In the genomic region with DNA sequence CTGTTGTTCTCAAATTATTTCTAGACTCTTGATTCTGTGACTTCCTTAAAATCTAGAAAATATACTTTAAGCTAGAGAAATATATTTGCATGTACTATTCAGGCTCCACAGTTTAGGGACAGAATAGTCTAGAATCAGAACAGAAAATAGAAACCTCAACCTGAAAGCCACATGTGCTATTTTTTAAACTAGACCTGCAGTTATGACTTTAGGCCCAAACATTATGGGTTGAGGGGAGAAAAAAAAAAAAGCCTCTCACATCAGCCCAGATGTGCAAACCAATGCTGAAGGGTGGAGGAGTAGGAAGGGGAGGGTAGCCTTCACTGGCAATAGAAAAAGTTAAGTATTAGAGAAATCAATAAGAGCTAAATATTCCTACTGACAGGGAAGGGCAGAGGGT, we compare ENCODE assay signal across 12 cellular contexts. TPM values are rescaled to one million over a fixed set of nuclear protein-coding genes. Genes with fewer than 3 reads are reported as not detected.
DNase-seq lines count a peak whose midpoint lies in the region; ATAC-seq and TF ChIP-seq lines count a peak whose summit lies in the region.
"Had no signal": no experiment of that assay in that cellular context is flagged by ENCODE, and none has a peak within 500 bp of the region (broad histone marks: within the 10 kb centered on the region; RNA-seq: fewer than 3 reads in every experiment).

No MANE protein-coding gene starts in this region.

- DNase-seq in activated CD8-positive, alpha-beta T cell treated with anti-CD3 and anti-CD28 coated beads for 36 hours = no peak
- no peak for DNase-seq in activated CD8-positive, alpha-beta T cell treated with anti-CD3 and anti-CD28 coated beads, Interleukin-2, amount 10 ng/mL, durations not matched to agents 7 days and 5 days
- no peak for DNase-seq in stimulated activated effector memory CD8-positive, alpha-beta T cell treated with anti-CD3 and anti-CD28 coated beads, Interleukin-12 subunit alpha, Interleukin-12 subunit beta, amount 100 ng/mL, for 72 hours (ENCODE audit: low spot score in 2 of 2)
- no peak for DNase-seq in NCI-H2227 (lab: John Stamatoyannopoulos, UW; ENCODE audit: unreplicated experiment)
- DNase-seq in right atrium auricular region (ENCODE audit: low spot score) = no peak
- DNase-seq in substantia nigra (lab: John Stamatoyannopoulos, UW) = no peak
- DNase-seq: central memory CD4-positive, alpha-beta T cell; glutamatergic neuron; SK-N-SH; thyroid gland had no signal

- H3K4me1 ChIP-seq in right atrium auricular region = peaks cover 0 to 22% of the 10 kb centered on the region in 2 donors
- H3K4me1 ChIP-seq: thyroid gland had no signal

- CTCF ChIA-PET in activated CD8-positive, alpha-beta T cell treated with anti-CD3 and anti-CD28 coated beads for 36 hours (lab: Charles Lee) = interaction anchor here (1.6 kb wide), 1 partner anchor 11 kb away, joined by 4 read pairs; no protein-coding TSS in a partner anchor
- CTCF ChIA-PET in activated CD8-positive, alpha-beta T cell treated with anti-CD3 and anti-CD28 coated beads, Interleukin-2, amount 10 ng/mL, durations not matched to agents 7 days and 5 days (lab: Charles Lee) = interaction anchor here (0.9 to 1.3 kb wide), 3 partner anchors 12 to 33 kb away, joined by 3 to 5 read pairs (median 3); no protein-coding TSS in a partner anchor

- intact Hi-C loops in activated CD8-positive, alpha-beta T cell treated with anti-CD3 and anti-CD28 coated beads for 36 hours (cut with micrococcal nuclease) = loop anchor here (5.0 kb wide), 1 partner anchor 54 kb away; no protein-coding TSS in a partner anchor

- no peak overlapping the region for H3K27ac Mint-ChIP-seq in activated CD8-positive, alpha-beta T cell treated with anti-CD3 and anti-CD28 coated beads for 36 hours
- H3K27ac Mint-ChIP-seq in activated CD8-positive, alpha-beta T cell treated with anti-CD3 and anti-CD28 coated beads, Interleukin-2, amount 10 ng/mL, durations not matched to agents 7 days and 5 days = no peak overlapping the region
- peak overlapping the region; percentile 43 for H3K27ac Mint-ChIP-seq in stimulated activated effector memory CD8-positive, alpha-beta T cell treated with anti-CD3 and anti-CD28 coated beads, Interleukin-12 subunit alpha, Interleukin-12 subunit beta, amount 100 ng/mL, for 72 hours

- H3K36me3 Mint-ChIP-seq in activated CD8-positive, alpha-beta T cell treated with anti-CD3 and anti-CD28 coated beads for 36 hours (ENCODE audit: low read depth) = peaks cover 8% of the 10 kb centered on the region
- peaks cover 3% of the 10 kb centered on the region for H3K36me3 Mint-ChIP-seq in activated CD8-positive, alpha-beta T cell treated with anti-CD3 and anti-CD28 coated beads, Interleukin-2, amount 10 ng/mL, durations not matched to agents 7 days and 5 days (ENCODE audit: low read depth)
- H3K36me3 Mint-ChIP-seq in stimulated activated effector memory CD8-positive, alpha-beta T cell treated with anti-CD3 and anti-CD28 coated beads, Interleukin-12 subunit alpha, Interleukin-12 subunit beta, amount 100 ng/mL, for 72 hours = peaks cover 24% of the 10 kb centered on the region

- H3K9me3 ChIP-seq in right atrium auricular region = no peaks in the 10 kb centered on the region
- H3K9me3 ChIP-seq: SK-N-SH, thyroid gland had no signal

- H3K9me3 Mint-ChIP-seq in activated CD8-positive, alpha-beta T cell treated with anti-CD3 and anti-CD28 coated beads for 36 hours = no peaks in the 10 kb centered on the region
- H3K9me3 Mint-ChIP-seq in activated CD8-positive, alpha-beta T cell treated with anti-CD3 and anti-CD28 coated beads, Interleukin-2, amount 10 ng/mL, durations not matched to agents 7 days and 5 days (ENCODE audit: insufficient read depth) = no peaks in the 10 kb centered on the region
- H3K9me3 Mint-ChIP-seq in stimulated activated effector memory CD8-positive, alpha-beta T cell treated with anti-CD3 and anti-CD28 coated beads, Interleukin-12 subunit alpha, Interleukin-12 subunit beta, amount 100 ng/mL, for 72 hours = no peaks in the 10 kb centered on the region

- H3K36me3 ChIP-seq in right atrium auricular region = no peaks in the 10 kb centered on the region
- H3K36me3 ChIP-seq: thyroid gland had no signal

- POLR2A ChIA-PET in activated CD8-positive, alpha-beta T cell treated with anti-CD3 and anti-CD28 coated beads for 36 hours (lab: Charles Lee) = no interaction called here
- POLR2A ChIA-PET in activated CD8-positive, alpha-beta T cell treated with anti-CD3 and anti-CD28 coated beads, Interleukin-2, amount 10 ng/mL, durations not matched to agents 7 days and 5 days (lab: Charles Lee) = interaction anchor here (1.9 kb wide), 1 partner anchor 10 kb away, joined by 6 read pairs; no protein-coding TSS in a partner anchor

- H3K4me3 Mint-ChIP-seq in activated CD8-positive, alpha-beta T cell treated with anti-CD3 and anti-CD28 coated beads for 36 hours = no peak overlapping the region
- no peak overlapping the region for H3K4me3 Mint-ChIP-seq in activated CD8-positive, alpha-beta T cell treated with anti-CD3 and anti-CD28 coated beads, Interleukin-2, amount 10 ng/mL, durations not matched to agents 7 days and 5 days
- peak overlapping the region; percentile 29 for H3K4me3 Mint-ChIP-seq in stimulated activated effector memory CD8-positive, alpha-beta T cell treated with anti-CD3 and anti-CD28 coated beads, Interleukin-12 subunit alpha, Interleukin-12 subunit beta, amount 100 ng/mL, for 72 hours

- peaks cover 18% of the 10 kb centered on the region for H3K4me1 Mint-ChIP-seq in activated CD8-positive, alpha-beta T cell treated with anti-CD3 and anti-CD28 coated beads for 36 hours (ENCODE audit: low read depth)
- H3K4me1 Mint-ChIP-seq in activated CD8-positive, alpha-beta T cell treated with anti-CD3 and anti-CD28 coated beads, Interleukin-2, amount 10 ng/mL, durations not matched to agents 7 days and 5 days (ENCODE audit: low read depth) = peaks cover 50% of the 10 kb centered on the region
- H3K4me1 Mint-ChIP-seq in stimulated activated effector memory CD8-positive, alpha-beta T cell treated with anti-CD3 and anti-CD28 coated beads, Interleukin-12 subunit alpha, Interleukin-12 subunit beta, amount 100 ng/mL, for 72 hours = peaks cover 52% of the 10 kb centered on the region

- no peak overlapping the region for H3K4me3 ChIP-seq in right atrium auricular region
- H3K4me3 ChIP-seq: thyroid gland had no signal

- no peaks in the 10 kb centered on the region for H3K27me3 ChIP-seq in right atrium auricular region
- H3K27me3 ChIP-seq: thyroid gland had no signal

- peak; percentile 16 for ATAC-seq in activated CD8-positive, alpha-beta T cell treated with anti-CD3 and anti-CD28 coated beads for 36 hours
- ATAC-seq in activated CD8-positive, alpha-beta T cell treated with anti-CD3 and anti-CD28 coated beads, Interleukin-2, amount 10 ng/mL, durations not matched to agents 7 days and 5 days = no peak
- peak; percentile 53 for ATAC-seq in GM21737 (IDR thresholded peaks at IDR 0.05; ENCODE audit: unreplicated experiment)
- ATAC-seq in HG03342 (IDR thresholded peaks at IDR 0.05; ENCODE audit: unreplicated experiment) = peak; percentile 52
- peak; percentile 42 for ATAC-seq in stimulated activated effector memory CD8-positive, alpha-beta T cell treated with anti-CD3 and anti-CD28 coated beads, Interleukin-12 subunit alpha, Interleukin-12 subunit beta, amount 100 ng/mL, for 72 hours

- no peaks in the 10 kb centered on the region for H3K27me3 Mint-ChIP-seq in activated CD8-positive, alpha-beta T cell treated with anti-CD3 and anti-CD28 coated beads for 36 hours
- H3K27me3 Mint-ChIP-seq in activated CD8-positive, alpha-beta T cell treated with anti-CD3 and anti-CD28 coated beads, Interleukin-2, amount 10 ng/mL, durations not matched to agents 7 days and 5 days (ENCODE audit: low read depth) = no peaks in the 10 kb centered on the region

- TF ChIP-seq CTCF in activated CD8-positive, alpha-beta T cell treated with anti-CD3 and anti-CD28 coated beads for 36 hours (IDR thresholded peaks at IDR 0.05) = no peak
- no peak for TF ChIP-seq CTCF in right atrium auricular region (IDR thresholded peaks at IDR 0.05)

- H3K27ac ChIP-seq in right atrium auricular region = no peak overlapping the region
- no peak overlapping the region for H3K27ac ChIP-seq in substantia nigra (ENCODE audit: low read depth, low read length, poor library complexity, severe bottlenecking)
- H3K27ac ChIP-seq: thyroid gland had no signal

RNA-seq across cellular contexts. Expression of a gene that starts 35.7 kb away (rescaled TPM):
- total RNA-seq in activated CD8-positive, alpha-beta T cell treated with anti-CD3 and anti-CD28 coated beads for 36 hours = 10 to 100 TPM; 39.7 to 46.3 TPM
- 10 to 100 TPM; 11.0 to 11.1 TPM for total RNA-seq in activated CD8-positive, alpha-beta T cell treated with anti-CD3 and anti-CD28 coated beads, Interleukin-2, amount 10 ng/mL, durations not matched to agents 7 days and 5 days
- total RNA-seq in right atrium auricular region = 10 to 100 TPM; 28.8 to 29.1 TPM
